Comparison of ENCODE assay signal across 20 cellular contexts in the genomic region with DNA sequence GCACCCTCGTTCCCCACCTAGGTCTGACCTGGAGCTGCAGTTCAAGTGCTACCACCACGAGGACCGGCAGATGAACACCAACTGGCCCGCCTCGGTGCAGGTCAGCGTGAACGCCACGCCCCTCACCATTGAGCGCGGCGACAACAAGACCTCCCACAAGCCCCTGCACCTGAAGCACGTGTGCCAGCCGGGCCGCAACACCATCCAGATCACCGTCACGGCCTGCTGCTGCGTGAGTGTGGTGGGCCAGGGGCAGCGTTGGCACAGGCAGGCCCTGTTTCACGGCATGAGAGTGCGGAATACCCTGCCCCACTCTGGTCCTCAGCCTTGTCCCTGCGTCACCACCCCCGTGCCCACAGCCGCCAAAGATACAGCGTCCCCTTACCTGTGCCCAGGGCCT.
"Had no signal": no experiment of that assay in that cellular context is flagged by ENCODE, and none has a peak within 500 bp of the region (broad histone marks: within the 10 kb centered on the region; RNA-seq: fewer than 3 reads in every experiment).

No MANE protein-coding gene starts in this region.

- H3K27ac ChIP-seq: body of pancreas, epithelial cell of prostate, WERI-Rb-1 had no signal

- H3K27ac Mint-ChIP-seq: activated naive CD8-positive, alpha-beta T cell treated with anti-CD3 and anti-CD28 coated beads, Interleukin-2, amount 10 ng/mL, durations not matched to agents 7 days and 5 days; T-helper 1 cell treated with Interleukin-12 subunit alpha and Interleukin-12 subunit beta and Interleukin-4 antibody, amounts not matched to agents 30 μg/mL and 1 μg/mL, for 36 hours had no signal

- H3K4me3 Mint-ChIP-seq: activated naive CD8-positive, alpha-beta T cell treated with anti-CD3 and anti-CD28 coated beads, Interleukin-2, amount 10 ng/mL, durations not matched to agents 7 days and 5 days; activated T-helper 1 cell treated with anti-CD3 and anti-CD28 coated beads, Interleukin-12 subunit alpha, Interleukin-12 subunit beta, Interleukin-2, Interleukin-4 antibody, amounts not matched to agents 30 ng/mL and 10 ng/mL and 1 ng/mL, durations not matched to agents 14 hours and 24 hours and 36 hours; nephron progenitor cell; T-helper 1 cell treated with Interleukin-12 subunit alpha and Interleukin-12 subunit beta and Interleukin-4 antibody, amounts not matched to agents 30 μg/mL and 1 μg/mL, for 36 hours had no signal

- H3K4me1 ChIP-seq: body of pancreas had no signal

- DNase-seq: activated CD4-positive, alpha-beta T cell treated with anti-CD3 and anti-CD28 coated beads for 1 hour; activated naive CD4-positive, alpha-beta T cell; activated naive CD8-positive, alpha-beta T cell treated with anti-CD3 and anti-CD28 coated beads, Interleukin-2, amount 10 ng/mL, durations not matched to agents 7 days and 5 days; activated T-cell treated with anti-CD3 and anti-CD28 coated beads for 4 hours; body of pancreas; central memory CD4-positive, alpha-beta T cell; dorsolateral prefrontal cortex; foreskin fibroblast; hypothalamus; islet precursor cell; midbrain; nephron progenitor cell; stimulated activated CD4-positive, alpha-beta T cell treated with anti-CD3 and anti-CD28 coated beads, Interleukin-4, amount 100 ng/mL, for 4 hours; stimulated activated naive CD4-positive, alpha-beta T cell treated with Interleukin-2 at 50 U/mL for 16 hours; uterus; WERI-Rb-1 had no signal

- H3K9me3 Mint-ChIP-seq: activated naive CD8-positive, alpha-beta T cell treated with anti-CD3 and anti-CD28 coated beads, Interleukin-2, amount 10 ng/mL, durations not matched to agents 7 days and 5 days; activated T-helper 1 cell treated with anti-CD3 and anti-CD28 coated beads, Interleukin-12 subunit alpha, Interleukin-12 subunit beta, Interleukin-2, Interleukin-4 antibody, amounts not matched to agents 30 ng/mL and 10 ng/mL and 1 ng/mL, durations not matched to agents 14 hours and 24 hours and 36 hours; nephron progenitor cell; T-helper 1 cell treated with Interleukin-12 subunit alpha and Interleukin-12 subunit beta and Interleukin-4 antibody, amounts not matched to agents 30 μg/mL and 1 μg/mL, for 36 hours had no signal

- H3K4me3 ChIP-seq: body of pancreas, dorsolateral prefrontal cortex, tibial nerve, uterus had no signal

- H3K9me3 ChIP-seq: body of pancreas, tibial nerve, uterus had no signal

- H3K27me3 ChIP-seq: body of pancreas, dorsolateral prefrontal cortex, tibial nerve, uterus had no signal

- H3K36me3 ChIP-seq: uterus had no signal

- H3K27me3 Mint-ChIP-seq: activated naive CD8-positive, alpha-beta T cell treated with anti-CD3 and anti-CD28 coated beads, Interleukin-2, amount 10 ng/mL, durations not matched to agents 7 days and 5 days had no signal

- ATAC-seq: body of pancreas had no signal
